Comparison of ENCODE assay signal across 8 cellular contexts in the genomic region with DNA sequence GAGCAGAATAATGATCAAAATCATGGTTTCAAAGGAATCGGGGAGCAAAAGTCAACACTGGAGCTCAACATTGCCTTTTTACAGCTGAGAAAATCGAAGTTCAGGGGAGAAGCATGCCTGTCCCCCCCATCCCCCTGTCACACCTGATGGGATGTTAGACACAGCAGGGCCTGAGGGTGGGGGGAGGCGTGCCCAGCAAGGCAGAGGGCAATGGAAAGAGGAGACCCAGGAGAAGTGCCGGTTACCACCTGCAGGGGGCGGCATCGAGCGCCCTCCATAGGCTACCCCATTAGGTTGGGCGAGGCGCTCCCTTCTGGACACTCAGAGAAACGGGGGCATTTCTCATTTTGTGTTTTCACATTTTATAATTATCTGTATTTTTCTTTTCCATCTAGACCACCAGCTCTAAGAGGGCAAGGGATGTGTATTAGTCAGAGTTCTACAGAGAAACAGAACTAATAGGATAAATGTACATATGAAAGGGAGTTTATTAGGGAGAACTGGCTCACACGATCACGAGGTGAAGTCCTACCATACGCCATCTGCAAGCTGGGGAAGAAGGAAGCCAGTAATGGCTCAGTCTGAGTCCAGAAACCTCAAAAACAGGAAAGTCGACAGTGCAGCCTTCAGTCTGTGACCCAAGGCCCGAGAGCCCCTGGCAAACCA.
A peak's percentile ranks its signal among the peaks of the same experiment; 100 is the strongest.
DNase-seq lines count a peak whose midpoint lies in the region; ATAC-seq and TF ChIP-seq lines count a peak whose summit lies in the region.

No MANE protein-coding gene starts in this region.

- no peak overlapping the region for H3K27ac Mint-ChIP-seq in stimulated activated naive B cell treated with anti-CD40 and anti-IgM and Interleukin-4, amounts not matched to agents 10 μg/mL and 1 μg/mL and 100 μg/mL, for 72 hours

- no peak overlapping the region for H3K4me3 Mint-ChIP-seq in stimulated activated naive B cell treated with anti-CD40 and anti-IgM and Interleukin-4, amounts not matched to agents 10 μg/mL and 1 μg/mL and 100 μg/mL, for 72 hours

- DNase-seq in DMS 273 (lab: John Stamatoyannopoulos, UW; ENCODE audit: unreplicated experiment) = peak; percentile 89
- DNase-seq in NCI-H748 treated with DMSO at 0.1 percent for 48 hours (lab: John Stamatoyannopoulos, UW) = peak; percentile 60
- DNase-seq in activated T-cell treated with anti-CD3 and anti-CD28 coated beads for 48 hours (ENCODE audit: low read depth) = peak; percentile 62
- peak; percentile 92 for DNase-seq in iPS-NIHi7 (ENCODE audit: extremely low spot score)
- peak; percentile 16 for DNase-seq in stimulated activated naive B cell treated with anti-CD40 and anti-IgM and Interleukin-4, amounts not matched to agents 10 μg/mL and 1 μg/mL and 100 μg/mL, for 72 hours
- no peak for DNase-seq in tibial artery

- H3K9me3 Mint-ChIP-seq in stimulated activated naive B cell treated with anti-CD40 and anti-IgM and Interleukin-4, amounts not matched to agents 10 μg/mL and 1 μg/mL and 100 μg/mL, for 72 hours = peaks cover 0 to 2% of the 10 kb centered on the region in 2 donors

- intact Hi-C loops in tibial artery (cut with DNase I; ENCODE audit: low total_unique reads) = no loop called here

- H3K27me3 Mint-ChIP-seq in stimulated activated naive B cell treated with anti-CD40 and anti-IgM and Interleukin-4, amounts not matched to agents 10 μg/mL and 1 μg/mL and 100 μg/mL, for 72 hours = no peaks in the 10 kb centered on the region

- no peaks in the 10 kb centered on the region for H3K27me3 ChIP-seq in tibial artery

- H3K4me1 ChIP-seq in tibial artery = no peaks in the 10 kb centered on the region

- peak; percentile 99 for ATAC-seq in GM18909 (IDR thresholded peaks at IDR 0.05; ENCODE audit: poor library complexity, unreplicated experiment)
- ATAC-seq in HG03045 (IDR thresholded peaks at IDR 0.05; ENCODE audit: unreplicated experiment) = peak; percentile 98
- peak; percentile 81 to 85 for ATAC-seq in stimulated activated naive B cell treated with anti-CD40 and anti-IgM and Interleukin-4, amounts not matched to agents 10 μg/mL and 1 μg/mL and 100 μg/mL, for 72 hours (replicated peaks)

- no peaks in the 10 kb centered on the region for H3K36me3 ChIP-seq in tibial artery

- no peak overlapping the region for H3K27ac ChIP-seq in tibial artery

- no peaks in the 10 kb centered on the region for H3K36me3 Mint-ChIP-seq in stimulated activated naive B cell treated with anti-CD40 and anti-IgM and Interleukin-4, amounts not matched to agents 10 μg/mL and 1 μg/mL and 100 μg/mL, for 72 hours

- H3K4me3 ChIP-seq in tibial artery = no peak overlapping the region

- H3K4me1 Mint-ChIP-seq in stimulated activated naive B cell treated with anti-CD40 and anti-IgM and Interleukin-4, amounts not matched to agents 10 μg/mL and 1 μg/mL and 100 μg/mL, for 72 hours = no peaks in the 10 kb centered on the region

- no peaks in the 10 kb centered on the region for H3K9me3 ChIP-seq in tibial artery

- TF ChIP-seq CTCF in tibial artery (IDR thresholded peaks at IDR 0.05) = no peak

Comparison
In these comparisons a context has a peak if more than half of its experiments do, and no peak if none do; other contexts are left out.
1. DNase-seq: peak in DMS 273 (single experiment), NCI-H748 treated with DMSO at 0.1 percent for 48 hours (single experiment), activated T-cell treated with anti-CD3 and anti-CD28 coated beads for 48 hours (single experiment), iPS-NIHi7 (single experiment) and stimulated activated naive B cell treated with anti-CD40 and anti-IgM and Interleukin-4, amounts not matched to agents 10 μg/mL and 1 μg/mL and 100 μg/mL, for 72 hours (single experiment); none in tibial artery (0 of 2).
2. Peak in every context shown above with its lines, with median percentiles within 50 percentile points of each other: ATAC-seq.